ENCODE assay signal across 23 cellular contexts in the genomic region with DNA sequence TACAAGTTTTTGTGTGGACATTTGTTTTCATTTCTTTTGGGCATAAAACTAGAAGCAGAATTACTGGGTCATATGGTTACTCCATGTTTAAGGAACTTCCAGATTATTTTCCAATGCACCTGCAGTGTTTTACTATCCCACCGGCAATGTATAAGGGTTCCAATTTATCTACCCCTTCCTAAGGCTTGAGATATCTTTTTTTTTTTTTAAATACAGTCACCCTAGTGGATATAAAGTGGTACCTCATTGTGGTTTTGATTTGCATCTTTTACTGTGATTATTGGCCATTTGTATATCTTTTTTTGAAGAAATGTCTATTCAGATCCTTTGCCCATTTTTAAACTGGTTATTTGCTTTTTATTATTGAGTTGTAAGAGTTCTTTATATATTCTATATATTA. TPM values are rescaled to one million over a fixed set of nuclear protein-coding genes. Genes with fewer than 3 reads are reported as not detected.
DNase-seq lines count a peak whose midpoint lies in the region; FAIRE-seq and TF ChIP-seq lines count a peak whose summit lies in the region.
"Had no signal": no experiment of that assay in that cellular context is flagged by ENCODE, and none has a peak within 500 bp of the region (broad histone marks: within the 10 kb centered on the region; RNA-seq: fewer than 3 reads in every experiment).

No MANE protein-coding gene starts in this region.

- CTCF ChIA-PET in endothelial cell of umbilical vein (lab: Charles Lee): no interaction called here

- H4K20me1 ChIP-seq in Karpas-422 (ENCODE audit: insufficient read depth, low read depth, low read length): no peaks in the 10 kb centered on the region
- H4K20me1 ChIP-seq in endothelial cell of umbilical vein (replicated peaks; ENCODE audit: control insufficient read depth, extremely low read depth, insufficient read depth, low read length): no peaks in the 10 kb centered on the region

- FAIRE-seq in endothelial cell of umbilical vein (lab: Jason Lieb, UNC): peak; percentile 26
- FAIRE-seq: G401.6, GM12878, GM19239, H1 had no signal

- POLR2A ChIA-PET in endothelial cell of umbilical vein (lab: Charles Lee): no interaction called here

- no peaks in the 10 kb centered on the region for H3K79me2 ChIP-seq in Karpas-422 (ENCODE audit: low read length)
- H3K79me2 ChIP-seq in endothelial cell of umbilical vein (ENCODE audit: control insufficient read depth, insufficient read depth, low read length): no peaks in the 10 kb centered on the region

- H3K4me2 ChIP-seq in Karpas-422 (ENCODE audit: low read depth, low read length, poor library complexity, severe bottlenecking): peak overlapping the region; percentile 12
- H3K4me2 ChIP-seq in endothelial cell of umbilical vein (ENCODE audit: insufficient read depth, low read length): no peak overlapping the region
- H3K4me2 ChIP-seq: A549 had no signal

- TF ChIP-seq POLR2A in endothelial cell of umbilical vein (IDR thresholded peaks at IDR 0.05; ENCODE audit: low read depth, low read length): no peak

- H3K4me3 ChIP-seq in Karpas-422 (ENCODE audit: low read length) (no peak overlapping the region), endothelial cell of umbilical vein (replicated peaks in 1 of 3; ENCODE audit: insufficient read depth in 1 of 3, low read depth in 1 of 3, low read length in 3 of 3) (no peak overlapping the region)
- H3K4me3 ChIP-seq: A549, GM12878, GM23248 had no signal

- no peaks in the 10 kb centered on the region for H3K4me1 Mint-ChIP-seq in neural crest cell
- no peaks in the 10 kb centered on the region for H3K4me1 Mint-ChIP-seq in activated T-cell treated with anti-CD3 and anti-CD28 coated beads, Interleukin-2, amount 50 U/mL, for 24 hours (ENCODE audit: low read depth)

- H3K27ac Mint-ChIP-seq in neural crest cell (ENCODE audit: unreplicated experiment): no peak overlapping the region
- H3K27ac Mint-ChIP-seq in activated T-cell treated with anti-CD3 and anti-CD28 coated beads, Interleukin-2, amount 50 U/mL, for 24 hours: no peak overlapping the region
- H3K27ac Mint-ChIP-seq: CD8-positive, alpha-beta T cell had no signal

- H3K9me3 Mint-ChIP-seq in neural crest cell: no peaks in the 10 kb centered on the region
- H3K9me3 Mint-ChIP-seq in activated T-cell treated with anti-CD3 and anti-CD28 coated beads, Interleukin-2, amount 50 U/mL, for 24 hours: no peaks in the 10 kb centered on the region
- H3K9me3 Mint-ChIP-seq: CD4-positive, CD25-positive, alpha-beta regulatory T cell; CD8-positive, alpha-beta T cell had no signal

- TF ChIP-seq CTCF in endothelial cell of umbilical vein (IDR thresholded peaks at IDR 0.05; ENCODE audit: extremely low read depth in 1 of 2, insufficient read depth in 1 of 2, low read depth in 1 of 2, low read length in 2 of 2): no peak
- TF ChIP-seq CTCF in neural crest cell (conservative IDR thresholded peaks at IDR 0.05): peak; percentile 36

- H3K36me3 ChIP-seq in Karpas-422 (ENCODE audit: insufficient read depth, low read length): peaks cover 45% of the 10 kb centered on the region
- H3K36me3 ChIP-seq in endothelial cell of umbilical vein (ENCODE audit: control insufficient read depth in 2 of 2, extremely low read depth in 1 of 2, insufficient read depth in 2 of 2, low read length in 2 of 2): peaks cover 8 to 17% of the 10 kb centered on the region in 2 experiments

- no peak overlapping the region for H3K4me3 Mint-ChIP-seq in neural crest cell
- no peak overlapping the region for H3K4me3 Mint-ChIP-seq in activated T-cell treated with anti-CD3 and anti-CD28 coated beads, Interleukin-2, amount 50 U/mL, for 24 hours
- H3K4me3 Mint-ChIP-seq: CD4-positive, CD25-positive, alpha-beta regulatory T cell; CD8-positive, alpha-beta T cell had no signal

- no peaks in the 10 kb centered on the region for H3K9me1 ChIP-seq in endothelial cell of umbilical vein (replicated peaks; ENCODE audit: control insufficient read depth, extremely low read depth, insufficient read depth, low read length)

- intact Hi-C loops in endothelial cell of umbilical vein (cut with micrococcal nuclease): no loop called here

- H3K4me1 ChIP-seq in Karpas-422 (ENCODE audit: low read length) (peaks cover 16% of the 10 kb centered on the region), endothelial cell of umbilical vein (ENCODE audit: control insufficient read depth, extremely low read depth, insufficient read depth, low read length) (no peaks in the 10 kb centered on the region)
- H3K4me1 ChIP-seq: A549, Caco-2 had no signal

- dilution Hi-C loops in endothelial cell of umbilical vein (cut with MboI; ENCODE audit: extremely low pct_ligation_motif_present, low sequenced_read_pairs): no loop called here

- no TSS peak for BruUV-seq in endothelial cell of umbilical vein (replicated peaks; lab: Mats Ljungman, UMichigan)

- peaks cover 25% of the 10 kb centered on the region for H3K36me3 Mint-ChIP-seq in neural crest cell (ENCODE audit: low read depth)
- H3K36me3 Mint-ChIP-seq in activated T-cell treated with anti-CD3 and anti-CD28 coated beads, Interleukin-2, amount 50 U/mL, for 24 hours (ENCODE audit: low read depth): peaks cover 75% of the 10 kb centered on the region

- H3K9me3 ChIP-seq in Karpas-422 (ENCODE audit: low read length): no peaks in the 10 kb centered on the region
- H3K9me3 ChIP-seq in endothelial cell of umbilical vein (replicated peaks; ENCODE audit: control insufficient read depth, insufficient read depth, low read length): no peaks in the 10 kb centered on the region
- H3K9me3 ChIP-seq: A549, Caco-2 had no signal

- H2AFZ ChIP-seq in Karpas-422 (ENCODE audit: low read length): no peak overlapping the region
- H2AFZ ChIP-seq in endothelial cell of umbilical vein (ENCODE audit: low read depth, low read length): no peak overlapping the region
- H2AFZ ChIP-seq: GM23248 had no signal

- DNase-seq in Karpas-422: no peak
- no peak for DNase-seq in endothelial cell of umbilical vein (ENCODE audit: low read depth, low spot score)
- DNase-seq in neural crest cell (ENCODE audit: low read depth, low spot score): no peak
- no peak for DNase-seq in activated T-cell treated with anti-CD3 and anti-CD28 coated beads, Interleukin-2, amount 50 U/mL, for 24 hours
- DNase-seq in C1 segment of cervical spinal cord (lab: John Stamatoyannopoulos, UW): no peak
- DNase-seq in superior temporal gyrus (ENCODE audit: extremely low spot score): no peak
- DNase-seq: 8988T; ACHN; AML-193; Caco-2; CD4-positive, CD25-positive, alpha-beta regulatory T cell; CD8-positive, alpha-beta T cell; DMS153; DND-41; GM23248; H7; HCEC 1CT had no signal

- no peaks in the 10 kb centered on the region for H3K27me3 Mint-ChIP-seq in neural crest cell (ENCODE audit: low read depth)
- no peaks in the 10 kb centered on the region for H3K27me3 Mint-ChIP-seq in activated T-cell treated with anti-CD3 and anti-CD28 coated beads, Interleukin-2, amount 50 U/mL, for 24 hours
- H3K27me3 Mint-ChIP-seq: CD4-positive, CD25-positive, alpha-beta regulatory T cell had no signal

- H3K27ac ChIP-seq in Karpas-422 (ENCODE audit: low read length) (no peak overlapping the region), endothelial cell of umbilical vein (ENCODE audit: insufficient read depth, low read depth, low read length) (no peak overlapping the region)
- H3K27ac ChIP-seq: A549, C4-2B, GM23248 had no signal

- no peaks in the 10 kb centered on the region for H3K9me2 ChIP-seq in Karpas-422 (replicated peaks; ENCODE audit: insufficient read depth, low read length)

- no peak overlapping the region for H3K9ac ChIP-seq in Karpas-422 (ENCODE audit: low read length)
- no peak overlapping the region for H3K9ac ChIP-seq in endothelial cell of umbilical vein (replicated peaks; ENCODE audit: extremely low read depth, insufficient read depth, low read length)
- H3K9ac ChIP-seq: GM23248 had no signal

- H3K27me3 ChIP-seq in Karpas-422 (ENCODE audit: low read length) (no peaks in the 10 kb centered on the region), endothelial cell of umbilical vein (ENCODE audit: control insufficient read depth in 2 of 2, insufficient read depth in 2 of 2, low read length in 2 of 2) (no peaks in the 10 kb centered on the region)

TF ChIP-seq in endothelial cell of umbilical vein, 7 proteins besides CTCF, POLR2A, EP300 and RAD21:
- TF ChIP-seq MYC (IDR thresholded peaks at IDR 0.05; ENCODE audit: low read depth, low read length): no peak

RNA-seq across cellular contexts. Expression of gene UCP3, which starts 34.6 kb away (rescaled TPM):
- 3.0 and 4.0 TPM in 2 replicates for total RNA-seq in Karpas-422 (2014; rRNA removed; shearing (Covaris generic); ENCODE audit: low replicate concordance)
- total RNA-seq in endothelial cell of umbilical vein (1.3 and 1.4 TPM in 2 replicates), neural crest cell (4.0 TPM in 2 replicates)
- polyA plus RNA-seq in endothelial cell of umbilical vein: 1.1 and 1.4 TPM in 2 replicates
- 0.58 and 0.78 TPM in 2 replicates for polyA plus RNA-seq in endothelial cell of umbilical vein (2011; cell fraction: cytosol; rRNA removed)
- 7.9 and 8.5 TPM in 2 replicates for polyA plus RNA-seq in endothelial cell of umbilical vein (2011; cell fraction: nucleus; rRNA removed)
- 0.64 and 0.75 TPM in 2 replicates for polyA plus RNA-seq in endothelial cell of umbilical vein (2012)
- polyA minus RNA-seq in endothelial cell of umbilical vein: 1.3 and 6.6 TPM in 2 replicates
- 0.61 TPM for polyA minus RNA-seq in endothelial cell of umbilical vein (2011; cell fraction: cytosol; rRNA and poly(A)+ RNA removed)
- 5.2 and 6.1 TPM in 2 replicates for polyA minus RNA-seq in endothelial cell of umbilical vein (2011; cell fraction: nucleus; rRNA and poly(A)+ RNA removed)
- polyA plus RNA-seq: GM23248 had no signal
